ENCODE assay signal across 1 cellular context in the genomic region with DNA sequence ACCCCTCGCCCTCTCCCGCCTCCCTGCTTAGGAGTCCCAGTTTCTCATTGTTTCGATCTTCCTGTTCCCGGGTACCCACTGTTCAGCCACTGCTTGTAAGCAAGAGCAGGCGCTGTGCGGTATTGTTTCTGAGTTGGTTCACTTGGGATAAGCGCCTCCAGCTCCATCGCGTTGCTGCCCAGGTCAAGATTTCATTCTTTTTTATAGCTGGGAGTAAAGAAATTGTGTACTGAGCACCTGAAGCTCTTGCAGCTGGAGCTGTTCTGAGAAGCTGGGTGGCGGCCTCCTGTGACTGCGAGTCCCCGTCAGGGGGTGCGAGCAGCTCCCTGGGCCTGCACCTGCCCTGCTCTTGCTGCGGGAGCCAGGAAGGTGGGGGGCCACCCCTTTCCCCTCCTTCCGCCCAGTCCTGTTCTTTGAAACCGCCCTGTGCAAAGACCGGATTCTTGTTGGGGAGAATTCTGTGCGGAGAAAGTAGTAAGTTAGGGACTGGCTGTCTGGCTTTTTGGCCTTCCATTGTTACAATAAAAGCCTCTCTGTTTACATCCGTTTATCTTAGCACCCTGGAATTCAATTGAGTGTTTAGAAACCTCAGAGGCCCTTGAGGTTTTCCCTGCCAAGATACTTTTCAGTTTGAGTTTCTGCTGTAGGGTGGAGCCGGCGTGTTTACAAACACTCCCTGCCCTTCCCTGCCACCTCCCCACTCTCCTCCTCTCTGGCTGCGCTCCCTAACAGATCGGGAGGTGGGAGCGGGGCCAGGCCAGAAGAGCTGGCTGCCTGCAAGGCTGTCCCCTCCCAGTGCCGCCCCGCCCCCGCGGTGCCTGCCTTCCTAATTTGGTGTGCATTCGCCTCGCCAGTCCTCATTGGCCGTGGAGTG.
TF ChIP-seq lines count a peak whose summit lies in the region.

No MANE protein-coding gene starts in this region.

TF ChIP-seq in A549, 52 proteins besides CTCF, POLR2A, EP300 and RAD21 (continued from another document):
- no peak for TF ChIP-seq FOXS1 (CRISPR knock-in tag; IDR thresholded peaks at IDR 0.05)
- peak; percentile 85 for TF ChIP-seq ZSCAN20 (CRISPR knock-in tag; IDR thresholded peaks at IDR 0.05)
- TF ChIP-seq ZFP36 (IDR thresholded peaks at IDR 0.05; ENCODE audit: borderline replicate concordance, partially characterized antibody), result peak; percentile 53
- TF ChIP-seq ZC3H11A (IDR thresholded peaks at IDR 0.05), result no peak
- TF ChIP-seq NR3C1 (IDR thresholded peaks at IDR 0.05), result no peak
- TF ChIP-seq MAZ (IDR thresholded peaks at IDR 0.05; ENCODE audit: borderline replicate concordance, low read depth, low read length), result 0 out of 2 replicates have a peak, but pooled peaks have one; percentile 43
- TF ChIP-seq CHD2 (IDR thresholded peaks at IDR 0.05; ENCODE audit: low read length, partially characterized antibody), result peak; percentile 20
- no peak for TF ChIP-seq EHMT2 (IDR thresholded peaks at IDR 0.05; ENCODE audit: low read depth)
- TF ChIP-seq KDM5A (IDR thresholded peaks at IDR 0.05), result peak; percentile 26; the same call in 1 of the 2 replicates
- no peak for TF ChIP-seq NPAS2 (CRISPR knock-in tag; IDR thresholded peaks at IDR 0.05; ENCODE audit: borderline replicate concordance)
- no peak for TF ChIP-seq ZNF302 (CRISPR knock-in tag; IDR thresholded peaks at IDR 0.05)
- TF ChIP-seq PHF8 (IDR thresholded peaks at IDR 0.05; ENCODE audit: borderline replicate concordance, low read depth), result no peak
- TF ChIP-seq, protein P1, sequence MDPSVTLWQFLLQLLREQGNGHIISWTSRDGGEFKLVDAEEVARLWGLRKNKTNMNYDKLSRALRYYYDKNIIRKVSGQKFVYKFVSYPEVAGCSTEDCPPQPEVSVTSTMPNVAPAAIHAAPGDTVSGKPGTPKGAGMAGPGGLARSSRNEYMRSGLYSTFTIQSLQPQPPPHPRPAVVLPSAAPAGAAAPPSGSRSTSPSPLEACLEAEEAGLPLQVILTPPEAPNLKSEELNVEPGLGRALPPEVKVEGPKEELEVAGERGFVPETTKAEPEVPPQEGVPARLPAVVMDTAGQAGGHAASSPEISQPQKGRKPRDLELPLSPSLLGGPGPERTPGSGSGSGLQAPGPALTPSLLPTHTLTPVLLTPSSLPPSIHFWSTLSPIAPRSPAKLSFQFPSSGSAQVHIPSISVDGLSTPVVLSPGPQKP (IDR thresholded peaks at IDR 0.05; ENCODE audit: low read depth, low read length), result no peak
- no peak for TF ChIP-seq KDM1A (IDR thresholded peaks at IDR 0.05; ENCODE audit: low read depth)
- TF ChIP-seq HEYL (CRISPR knock-in tag; IDR thresholded peaks at IDR 0.05), result peak; percentile 83
- no peak for TF ChIP-seq CHD4 (IDR thresholded peaks at IDR 0.05; ENCODE audit: borderline replicate concordance)
- TF ChIP-seq CEBPB (IDR thresholded peaks at IDR 0.05), result no peak
- peak; percentile 79 for TF ChIP-seq HOXB5 (CRISPR knock-in tag; IDR thresholded peaks at IDR 0.05)
- TF ChIP-seq BHLHE40 (IDR thresholded peaks at IDR 0.05; ENCODE audit: low read depth, low read length), result no peak
- TF ChIP-seq RARB (CRISPR knock-in tag; IDR thresholded peaks at IDR 0.05), result peak; percentile 65; the same call in 1 of the 2 replicates
- TF ChIP-seq, protein P2, sequence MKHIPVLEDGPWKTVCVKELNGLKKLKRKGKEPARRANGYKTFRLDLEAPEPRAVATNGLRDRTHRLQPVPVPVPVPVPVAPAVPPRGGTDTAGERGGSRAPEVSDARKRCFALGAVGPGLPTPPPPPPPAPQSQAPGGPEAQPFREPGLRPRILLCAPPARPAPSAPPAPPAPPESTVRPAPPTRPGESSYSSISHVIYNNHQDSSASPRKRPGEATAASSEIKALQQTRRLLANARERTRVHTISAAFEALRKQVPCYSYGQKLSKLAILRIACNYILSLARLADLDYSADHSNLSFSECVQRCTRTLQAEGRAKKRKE (CRISPR knock-in tag; IDR thresholded peaks at IDR 0.05; ENCODE audit: low read depth), result no peak
- TF ChIP-seq, protein P3, sequence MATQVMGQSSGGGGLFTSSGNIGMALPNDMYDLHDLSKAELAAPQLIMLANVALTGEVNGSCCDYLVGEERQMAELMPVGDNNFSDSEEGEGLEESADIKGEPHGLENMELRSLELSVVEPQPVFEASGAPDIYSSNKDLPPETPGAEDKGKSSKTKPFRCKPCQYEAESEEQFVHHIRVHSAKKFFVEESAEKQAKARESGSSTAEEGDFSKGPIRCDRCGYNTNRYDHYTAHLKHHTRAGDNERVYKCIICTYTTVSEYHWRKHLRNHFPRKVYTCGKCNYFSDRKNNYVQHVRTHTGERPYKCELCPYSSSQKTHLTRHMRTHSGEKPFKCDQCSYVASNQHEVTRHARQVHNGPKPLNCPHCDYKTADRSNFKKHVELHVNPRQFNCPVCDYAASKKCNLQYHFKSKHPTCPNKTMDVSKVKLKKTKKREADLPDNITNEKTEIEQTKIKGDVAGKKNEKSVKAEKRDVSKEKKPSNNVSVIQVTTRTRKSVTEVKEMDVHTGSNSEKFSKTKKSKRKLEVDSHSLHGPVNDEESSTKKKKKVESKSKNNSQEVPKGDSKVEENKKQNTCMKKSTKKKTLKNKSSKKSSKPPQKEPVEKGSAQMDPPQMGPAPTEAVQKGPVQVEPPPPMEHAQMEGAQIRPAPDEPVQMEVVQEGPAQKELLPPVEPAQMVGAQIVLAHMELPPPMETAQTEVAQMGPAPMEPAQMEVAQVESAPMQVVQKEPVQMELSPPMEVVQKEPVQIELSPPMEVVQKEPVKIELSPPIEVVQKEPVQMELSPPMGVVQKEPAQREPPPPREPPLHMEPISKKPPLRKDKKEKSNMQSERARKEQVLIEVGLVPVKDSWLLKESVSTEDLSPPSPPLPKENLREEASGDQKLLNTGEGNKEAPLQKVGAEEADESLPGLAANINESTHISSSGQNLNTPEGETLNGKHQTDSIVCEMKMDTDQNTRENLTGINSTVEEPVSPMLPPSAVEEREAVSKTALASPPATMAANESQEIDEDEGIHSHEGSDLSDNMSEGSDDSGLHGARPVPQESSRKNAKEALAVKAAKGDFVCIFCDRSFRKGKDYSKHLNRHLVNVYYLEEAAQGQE (IDR thresholded peaks at IDR 0.05), result no peak
- TF ChIP-seq GATA3 (IDR thresholded peaks at IDR 0.05; ENCODE audit: borderline replicate concordance), result peak; percentile 52; the same call in 1 of the 2 replicates
- no peak for TF ChIP-seq RNF2 (IDR thresholded peaks at IDR 0.05; ENCODE audit: borderline replicate concordance, low read depth)
- peak; percentile 80; the same call in 1 of the 2 replicates for TF ChIP-seq FOSB (CRISPR knock-in tag; IDR thresholded peaks at IDR 0.05)
- TF ChIP-seq TP53 (CRISPR knock-in tag; IDR thresholded peaks at IDR 0.05), result no peak
TF ChIP-seq in A549: peak in this region for 16.
